8 cellular contexts compared by ENCODE assay signal in the genomic region with DNA sequence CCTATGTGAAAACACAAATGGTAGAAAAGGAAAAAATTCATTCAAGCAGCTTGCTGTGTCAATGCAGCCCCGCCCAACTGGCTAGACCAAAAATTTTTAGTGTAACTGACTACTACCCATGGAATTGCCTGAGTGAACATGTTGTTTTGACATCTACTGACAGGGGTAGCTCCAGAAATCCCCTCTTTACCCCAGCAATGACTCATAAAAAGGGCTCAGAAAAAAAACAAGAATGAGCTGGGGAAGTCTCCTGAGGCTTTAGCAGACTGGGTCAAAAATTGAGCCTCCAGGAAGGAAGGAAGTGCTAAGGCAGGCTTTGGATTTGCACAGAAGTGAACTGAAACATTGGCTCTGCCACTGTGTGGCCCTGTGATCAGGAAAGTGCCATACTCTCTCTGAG. TPM values are rescaled to one million over a fixed set of nuclear protein-coding genes. Genes with fewer than 3 reads are reported as not detected.
A peak's percentile ranks its signal among the peaks of the same experiment; 100 is the strongest.
DNase-seq lines count a peak whose midpoint lies in the region; ATAC-seq and TF ChIP-seq lines count a peak whose summit lies in the region.

No MANE protein-coding gene starts in this region.

- no peak overlapping the region for H3K27ac ChIP-seq in upper lobe of right lung

- H3K4me1 ChIP-seq in upper lobe of right lung, result no peaks in the 10 kb centered on the region

- no peaks in the 10 kb centered on the region for H3K9me3 ChIP-seq in upper lobe of right lung

- no peaks in the 10 kb centered on the region for H3K27me3 ChIP-seq in upper lobe of right lung

- no peaks in the 10 kb centered on the region for H3K36me3 ChIP-seq in upper lobe of right lung

- intact Hi-C loops in upper lobe of right lung (cut with DNase I), result no loop called here

- ATAC-seq in GM19397 (IDR thresholded peaks at IDR 0.05; ENCODE audit: unreplicated experiment) (peak; percentile 75), HG03565 (IDR thresholded peaks at IDR 0.05; ENCODE audit: unreplicated experiment) (peak; percentile 62), upper lobe of right lung (no peak)

- H3K4me3 ChIP-seq in AG10803 (ENCODE audit: low read length) (no peak overlapping the region), fibroblast of villous mesenchyme (ENCODE audit: low read depth, low read length) (no peak overlapping the region), upper lobe of right lung (no peak overlapping the region)

- no peak for TF ChIP-seq CTCF in AG10803 (conservative IDR thresholded peaks at IDR 0.05; ENCODE audit: low read length)
- no peak for TF ChIP-seq CTCF in fibroblast of villous mesenchyme (IDR thresholded peaks at IDR 0.05; ENCODE audit: insufficient read depth, low read depth, low read length)
- TF ChIP-seq CTCF in upper lobe of right lung (IDR thresholded peaks at IDR 0.05), result no peak

- DNase-seq in AG10803 (ENCODE audit: low read depth), result peak; percentile 69
- peak; percentile 12 for DNase-seq in fibroblast of villous mesenchyme (ENCODE audit: low read depth)
- DNase-seq in NCI-H1436 (lab: John Stamatoyannopoulos, UW), result no peak
- DNase-seq in upper lobe of right lung, result no peak
- no peak for DNase-seq in NCI-H510A treated with DMSO at 0.1 percent for 48 hours (lab: John Stamatoyannopoulos, UW)
- no peak for DNase-seq in activated CD4-positive, alpha-beta T cell treated with anti-CD3 and anti-CD28 coated beads, Interleukin-2, amount 50 U/mL, for 48 hours

RNA-seq across cellular contexts. Expression of a gene that starts 24.4 kb away (rescaled TPM):
- total RNA-seq in fibroblast of villous mesenchyme (11.7 and 13.2 TPM in 2 replicates), upper lobe of right lung (39.2 TPM)

Comparison
In these comparisons a context has a peak if more than half of its experiments do, and no peak if none do; other contexts are left out.
1. DNase-seq: peak in AG10803 (single experiment) and fibroblast of villous mesenchyme (single experiment); none in NCI-H1436 (single experiment), upper lobe of right lung (single experiment), NCI-H510A treated with DMSO at 0.1 percent for 48 hours (single experiment) and activated CD4-positive, alpha-beta T cell treated with anti-CD3 and anti-CD28 coated beads, Interleukin-2, amount 50 U/mL, for 48 hours (0 of 2).